2 cellular contexts compared by ENCODE assay signal in genomic region chr9:77756449-77756848, GRCh38.
TF ChIP-seq lines count a peak whose summit lies in the region.

No MANE protein-coding gene starts in this region.

TF ChIP-seq in GM23338, 12 proteins besides CTCF, POLR2A, EP300 and RAD21:
- TF ChIP-seq EZH2 (IDR thresholded peaks at IDR 0.05; ENCODE audit: low read depth, unreplicated experiment) (no peak), EZH2phosphoT487 (IDR thresholded peaks at IDR 0.05; ENCODE audit: unreplicated experiment) (no peak), NANOG (IDR thresholded peaks at IDR 0.05; ENCODE audit: borderline replicate concordance) (no peak), ZNF114 (CRISPR knock-in tag; IDR thresholded peaks at IDR 0.05) (no peak), REST (IDR thresholded peaks at IDR 0.05; ENCODE audit: unreplicated experiment) (no peak), ETS1 (IDR thresholded peaks at IDR 0.05) (no peak), POLR2AphosphoS5 (IDR thresholded peaks at IDR 0.05; ENCODE audit: low read depth) (no peak), ZNF462 (CRISPR knock-in tag; IDR thresholded peaks at IDR 0.05) (no peak), CREB1 (CRISPR knock-in tag; IDR thresholded peaks at IDR 0.05; ENCODE audit: low read depth) (no peak), ZNF331 (CRISPR knock-in tag; IDR thresholded peaks at IDR 0.05; ENCODE audit: low read depth) (no peak), STAT1 (IDR thresholded peaks at IDR 0.05; ENCODE audit: unreplicated experiment) (no peak), JUNB (IDR thresholded peaks at IDR 0.05; ENCODE audit: unreplicated experiment) (no peak)

TF ChIP-seq in H1, 55 proteins besides CTCF, POLR2A, EP300 and RAD21:
- no peak for TF ChIP-seq CHD7 (IDR thresholded peaks at IDR 0.05; ENCODE audit: insufficient replicate concordance, low read length)
- no peak for TF ChIP-seq RXRA (IDR thresholded peaks at IDR 0.05; ENCODE audit: insufficient read depth, low read depth, low read length)
- TF ChIP-seq JUND (IDR thresholded peaks at IDR 0.05; ENCODE audit: low read length), result no peak
- TF ChIP-seq NRF1 (IDR thresholded peaks at IDR 0.05; ENCODE audit: low read depth, low read length), result no peak
- TF ChIP-seq MAX (IDR thresholded peaks at IDR 0.05), result no peak
- no peak for TF ChIP-seq YY1 (IDR thresholded peaks at IDR 0.05; ENCODE audit: low read depth, low read length)
